Comparison of ENCODE assay signal across 12 cellular contexts in the genomic region with DNA sequence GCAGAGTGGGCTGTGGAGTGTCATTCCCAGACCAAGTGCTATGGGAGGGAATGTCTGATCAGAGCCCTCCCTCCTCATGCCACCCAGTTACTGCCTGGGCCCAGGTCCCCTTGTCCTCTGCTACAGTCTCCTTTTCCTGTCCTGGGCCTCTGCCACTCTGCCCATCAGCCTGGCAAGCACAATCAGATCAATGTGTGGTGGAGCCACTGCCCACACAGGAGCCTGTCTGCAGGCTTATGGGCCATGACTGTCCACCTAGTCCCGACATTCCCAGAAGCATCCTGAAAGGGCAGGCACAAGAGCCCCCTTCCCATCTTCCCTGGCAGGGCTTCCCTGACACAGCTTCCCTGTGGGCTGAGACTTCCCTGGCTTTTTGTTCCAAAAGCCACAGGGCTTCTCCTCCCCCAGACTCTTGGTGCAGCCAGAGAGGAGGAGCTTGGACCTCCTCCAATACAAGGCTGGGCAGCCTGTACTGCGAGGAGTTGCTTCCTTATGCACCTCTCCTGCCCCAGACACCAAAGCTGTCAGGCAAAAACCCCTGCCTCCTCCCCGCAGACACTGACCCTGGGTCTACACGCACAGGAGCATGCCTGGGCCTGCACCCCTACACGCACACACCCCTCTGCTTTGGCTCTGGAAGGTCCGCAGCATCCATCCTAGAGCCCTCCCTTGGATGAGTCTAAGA. TPM values are rescaled to one million over a fixed set of nuclear protein-coding genes. Genes with fewer than 3 reads are reported as not detected.
DNase-seq lines count a peak whose midpoint lies in the region; ATAC-seq and TF ChIP-seq lines count a peak whose summit lies in the region.
"Had no signal": no experiment of that assay in that cellular context is flagged by ENCODE, and none has a peak within 500 bp of the region (broad histone marks: within the 10 kb centered on the region; RNA-seq: fewer than 3 reads in every experiment).

No MANE protein-coding gene starts in this region.

- no peak overlapping the region for H3K4me3 Mint-ChIP-seq in immature natural killer cell
- H3K4me3 Mint-ChIP-seq: T-cell had no signal

- H3K36me3 Mint-ChIP-seq in immature natural killer cell = no peaks in the 10 kb centered on the region
- H3K36me3 Mint-ChIP-seq: T-cell had no signal

- no peak for TF ChIP-seq POLR2A in gastroesophageal sphincter (IDR thresholded peaks at IDR 0.05)

- ATAC-seq in gastroesophageal sphincter = peak; percentile 24
- ATAC-seq in GM21576 (IDR thresholded peaks at IDR 0.05; ENCODE audit: unreplicated experiment) = no peak
- no peak for ATAC-seq in GM19455 (IDR thresholded peaks at IDR 0.05; ENCODE audit: unreplicated experiment)
- ATAC-seq: T-cell had no signal

- no peak for TF ChIP-seq EP300 in gastroesophageal sphincter (IDR thresholded peaks at IDR 0.05)

- POLR2A ChIA-PET in HEK293 (lab: Yijun Ruan, JAX) = interaction anchor here (1.0 kb wide), 1 partner anchor 11 kb away, joined by 3 read pairs; no protein-coding TSS in a partner anchor

- no peaks in the 10 kb centered on the region for H3K9me3 ChIP-seq in HEK293 (ENCODE audit: control insufficient read depth, insufficient read depth, low read depth, low read length)
- H3K9me3 ChIP-seq in gastroesophageal sphincter = no peaks in the 10 kb centered on the region
- H3K9me3 ChIP-seq: breast epithelium had no signal

- H3K4me3 ChIP-seq in HEK293 (ENCODE audit: low read depth, low read length) = no peak overlapping the region
- H3K4me3 ChIP-seq in gastroesophageal sphincter = no peak overlapping the region
- no peak overlapping the region for H3K4me3 ChIP-seq in skeletal muscle cell (ENCODE audit: low read depth, low read length)
- H3K4me3 ChIP-seq: breast epithelium had no signal

- H3K4me1 ChIP-seq in HEK293 (ENCODE audit: control insufficient read depth, insufficient read depth, low read length) (no peaks in the 10 kb centered on the region), gastroesophageal sphincter (peaks cover 0 to 17% (median 6%) of the 10 kb centered on the region in 3 donors)

- DNase-seq in OCI-M1 (lab: John Stamatoyannopoulos, UW) (peak; percentile 43), skeletal muscle cell (ENCODE audit: low read depth) (peak; percentile 9), immature natural killer cell (no peak)
- no peak for DNase-seq in activated effector memory CD4-positive, alpha-beta T cell treated with anti-CD3 and anti-CD28 coated beads, Interleukin-2, amount 50 U/mL, for 16 hours
- DNase-seq: T-cell had no signal

- no peaks in the 10 kb centered on the region for H3K9me3 Mint-ChIP-seq in immature natural killer cell
- H3K9me3 Mint-ChIP-seq: T-cell had no signal

- no peaks in the 10 kb centered on the region for H3K36me3 ChIP-seq in HEK293 (ENCODE audit: control insufficient read depth in 2 of 2, insufficient read depth in 1 of 2, low read length in 2 of 2)
- H3K36me3 ChIP-seq in gastroesophageal sphincter = peaks cover 0 to 38% of the 10 kb centered on the region in 2 donors
- H3K36me3 ChIP-seq: breast epithelium had no signal

- H3K27ac ChIP-seq in HEK293 (ENCODE audit: extremely low read depth, low read depth, low read length) = no peak overlapping the region
- H3K27ac ChIP-seq in gastroesophageal sphincter = no peak overlapping the region
- H3K27ac ChIP-seq: breast epithelium, HL-60 had no signal

- H3K4me1 Mint-ChIP-seq in immature natural killer cell = no peaks in the 10 kb centered on the region
- H3K4me1 Mint-ChIP-seq: T-cell had no signal

- 0% methylated on average over 1 to 2 of the region's 6 CpGs for WGBS in gastroesophageal sphincter (ENCODE audit: low coverage in 1 of 2), 2 donors

- no peaks in the 10 kb centered on the region for H3K27me3 ChIP-seq in gastroesophageal sphincter
- H3K27me3 ChIP-seq: breast epithelium had no signal

- no peak for TF ChIP-seq CTCF in HEK293 (tag by site-specific recombination; IDR thresholded peaks at IDR 0.05)
- no peak for TF ChIP-seq CTCF in gastroesophageal sphincter (IDR thresholded peaks at IDR 0.05)

- no peak overlapping the region for H3K27ac Mint-ChIP-seq in immature natural killer cell
- H3K27ac Mint-ChIP-seq: T-cell had no signal

- H3K27me3 Mint-ChIP-seq in immature natural killer cell (ENCODE audit: low read depth in 3 of 3) = peaks cover 0 to 6% (median 3%) of the 10 kb centered on the region in 3 donors
- H3K27me3 Mint-ChIP-seq: T-cell had no signal

- CTCF ChIA-PET in HEK293 (lab: Yijun Ruan, JAX) = interaction anchor here (0.7 to 3.7 kb wide), 6 partner anchors 12 to 239 kb away, joined by 3 to 19 read pairs (median 4); no protein-coding TSS in a partner anchor

TF ChIP-seq in HEK293, 187 proteins besides CTCF, POLR2A, EP300 and RAD21 (continues in another document):
- no peak for TF ChIP-seq ZNF121 (tag by site-specific recombination; IDR thresholded peaks at IDR 0.05)
- TF ChIP-seq ZFP69B (tag by site-specific recombination; IDR thresholded peaks at IDR 0.05) = no peak
- TF ChIP-seq, protein P1, sequence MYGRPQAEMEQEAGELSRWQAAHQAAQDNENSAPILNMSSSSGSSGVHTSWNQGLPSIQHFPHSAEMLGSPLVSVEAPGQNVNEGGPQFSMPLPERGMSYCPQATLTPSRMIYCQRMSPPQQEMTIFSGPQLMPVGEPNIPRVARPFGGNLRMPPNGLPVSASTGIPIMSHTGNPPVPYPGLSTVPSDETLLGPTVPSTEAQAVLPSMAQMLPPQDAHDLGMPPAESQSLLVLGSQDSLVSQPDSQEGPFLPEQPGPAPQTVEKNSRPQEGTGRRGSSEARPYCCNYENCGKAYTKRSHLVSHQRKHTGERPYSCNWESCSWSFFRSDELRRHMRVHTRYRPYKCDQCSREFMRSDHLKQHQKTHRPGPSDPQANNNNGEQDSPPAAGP (tag by site-specific recombination; IDR thresholded peaks at IDR 0.05) = no peak
- TF ChIP-seq, protein P2, sequence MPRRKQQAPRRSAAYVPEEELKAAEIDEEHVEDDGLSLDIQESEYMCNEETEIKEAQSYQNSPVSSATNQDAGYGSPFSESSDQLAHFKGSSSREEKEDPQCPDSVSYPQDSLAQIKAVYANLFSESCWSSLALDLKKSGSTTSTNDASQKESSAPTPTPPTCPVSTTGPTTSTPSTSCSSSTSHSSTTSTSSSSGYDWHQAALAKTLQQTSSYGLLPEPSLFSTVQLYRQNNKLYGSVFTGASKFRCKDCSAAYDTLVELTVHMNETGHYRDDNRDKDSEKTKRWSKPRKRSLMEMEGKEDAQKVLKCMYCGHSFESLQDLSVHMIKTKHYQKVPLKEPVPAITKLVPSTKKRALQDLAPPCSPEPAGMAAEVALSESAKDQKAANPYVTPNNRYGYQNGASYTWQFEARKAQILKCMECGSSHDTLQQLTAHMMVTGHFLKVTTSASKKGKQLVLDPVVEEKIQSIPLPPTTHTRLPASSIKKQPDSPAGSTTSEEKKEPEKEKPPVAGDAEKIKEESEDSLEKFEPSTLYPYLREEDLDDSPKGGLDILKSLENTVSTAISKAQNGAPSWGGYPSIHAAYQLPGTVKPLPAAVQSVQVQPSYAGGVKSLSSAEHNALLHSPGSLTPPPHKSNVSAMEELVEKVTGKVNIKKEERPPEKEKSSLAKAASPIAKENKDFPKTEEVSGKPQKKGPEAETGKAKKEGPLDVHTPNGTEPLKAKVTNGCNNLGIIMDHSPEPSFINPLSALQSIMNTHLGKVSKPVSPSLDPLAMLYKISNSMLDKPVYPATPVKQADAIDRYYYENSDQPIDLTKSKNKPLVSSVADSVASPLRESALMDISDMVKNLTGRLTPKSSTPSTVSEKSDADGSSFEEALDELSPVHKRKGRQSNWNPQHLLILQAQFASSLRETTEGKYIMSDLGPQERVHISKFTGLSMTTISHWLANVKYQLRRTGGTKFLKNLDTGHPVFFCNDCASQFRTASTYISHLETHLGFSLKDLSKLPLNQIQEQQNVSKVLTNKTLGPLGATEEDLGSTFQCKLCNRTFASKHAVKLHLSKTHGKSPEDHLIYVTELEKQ (tag by site-specific recombination; IDR thresholded peaks at IDR 0.05; ENCODE audit: borderline replicate concordance) = no peak
- no peak for TF ChIP-seq ZNF501 (tag by site-specific recombination; IDR thresholded peaks at IDR 0.05)
- 0 out of 2 replicates have a peak, but pooled peaks have one; percentile 37 for TF ChIP-seq ZBTB17 (tag by site-specific recombination; IDR thresholded peaks at IDR 0.05)
- no peak for TF ChIP-seq YY1 (tag by site-specific recombination; IDR thresholded peaks at IDR 0.05)
- TF ChIP-seq, protein P3, sequence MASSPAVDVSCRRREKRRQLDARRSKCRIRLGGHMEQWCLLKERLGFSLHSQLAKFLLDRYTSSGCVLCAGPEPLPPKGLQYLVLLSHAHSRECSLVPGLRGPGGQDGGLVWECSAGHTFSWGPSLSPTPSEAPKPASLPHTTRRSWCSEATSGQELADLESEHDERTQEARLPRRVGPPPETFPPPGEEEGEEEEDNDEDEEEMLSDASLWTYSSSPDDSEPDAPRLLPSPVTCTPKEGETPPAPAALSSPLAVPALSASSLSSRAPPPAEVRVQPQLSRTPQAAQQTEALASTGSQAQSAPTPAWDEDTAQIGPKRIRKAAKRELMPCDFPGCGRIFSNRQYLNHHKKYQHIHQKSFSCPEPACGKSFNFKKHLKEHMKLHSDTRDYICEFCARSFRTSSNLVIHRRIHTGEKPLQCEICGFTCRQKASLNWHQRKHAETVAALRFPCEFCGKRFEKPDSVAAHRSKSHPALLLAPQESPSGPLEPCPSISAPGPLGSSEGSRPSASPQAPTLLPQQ (tag by site-specific recombination; IDR thresholded peaks at IDR 0.05) = no peak
- TF ChIP-seq OVOL3 (tag by site-specific recombination; IDR thresholded peaks at IDR 0.05) = no peak
- TF ChIP-seq ZNF473 (tag by site-specific recombination; IDR thresholded peaks at IDR 0.05) = no peak
- TF ChIP-seq, protein P4, sequence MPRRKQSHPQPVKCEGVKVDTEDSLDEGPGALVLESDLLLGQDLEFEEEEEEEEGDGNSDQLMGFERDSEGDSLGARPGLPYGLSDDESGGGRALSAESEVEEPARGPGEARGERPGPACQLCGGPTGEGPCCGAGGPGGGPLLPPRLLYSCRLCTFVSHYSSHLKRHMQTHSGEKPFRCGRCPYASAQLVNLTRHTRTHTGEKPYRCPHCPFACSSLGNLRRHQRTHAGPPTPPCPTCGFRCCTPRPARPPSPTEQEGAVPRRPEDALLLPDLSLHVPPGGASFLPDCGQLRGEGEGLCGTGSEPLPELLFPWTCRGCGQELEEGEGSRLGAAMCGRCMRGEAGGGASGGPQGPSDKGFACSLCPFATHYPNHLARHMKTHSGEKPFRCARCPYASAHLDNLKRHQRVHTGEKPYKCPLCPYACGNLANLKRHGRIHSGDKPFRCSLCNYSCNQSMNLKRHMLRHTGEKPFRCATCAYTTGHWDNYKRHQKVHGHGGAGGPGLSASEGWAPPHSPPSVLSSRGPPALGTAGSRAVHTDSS (tag by site-specific recombination; IDR thresholded peaks at IDR 0.05) = no peak
- no peak for TF ChIP-seq ZNF211 (tag by site-specific recombination; IDR thresholded peaks at IDR 0.05; ENCODE audit: low read depth)
- TF ChIP-seq ZNF544 (tag by site-specific recombination; IDR thresholded peaks at IDR 0.05) = no peak
- TF ChIP-seq KLF1 (tag by site-specific recombination; IDR thresholded peaks at IDR 0.05) = no peak

RNA-seq across cellular contexts. Expression of a gene that starts 29.2 kb away (rescaled TPM):
- 1 to 10 TPM; 1.2 to 4.2 (median 1.8) TPM for total RNA-seq in gastroesophageal sphincter
- polyA plus RNA-seq in immature natural killer cell = not detected
- total RNA-seq: breast epithelium, myocyte, T-cell had no signal

Comparison
In these comparisons a context has a peak if more than half of its experiments do, and no peak if none do; other contexts are left out.
1. DNase-seq: peak in OCI-M1 (single experiment) and skeletal muscle cell (single experiment); none in immature natural killer cell (0 of 3) and activated effector memory CD4-positive, alpha-beta T cell treated with anti-CD3 and anti-CD28 coated beads, Interleukin-2, amount 50 U/mL, for 16 hours (single experiment).